In genomic region chr13:109989155-109989554, GRCh38 we compare ENCODE assay signal across 22 cellular contexts.
DNase-seq lines count a peak whose midpoint lies in the region; ATAC-seq and TF ChIP-seq lines count a peak whose summit lies in the region.
"Had no signal": no experiment of that assay in that cellular context is flagged by ENCODE, and none has a peak within 500 bp of the region (broad histone marks: within the 10 kb centered on the region; RNA-seq: fewer than 3 reads in every experiment).

No MANE protein-coding gene starts in this region.

- CTCF ChIA-PET in PC-3 (lab: Charles Lee) (no interaction called here), WTC11 (lab: Charles Lee) (no interaction called here)

- no TSS peak for BruUV-seq in PC-3 (replicated peaks; lab: Mats Ljungman, UMichigan)

- peaks cover 6% of the 10 kb centered on the region for H3K9me3 Mint-ChIP-seq in WTC11
- H3K9me3 Mint-ChIP-seq: activated CD4-positive, alpha-beta memory T cell treated with anti-CD3 and anti-CD28 coated beads for 36 hours; T-helper 1 cell treated with Interleukin-12 subunit alpha and Interleukin-12 subunit beta and Interleukin-4 antibody, amounts not matched to agents 30 μg/mL and 1 μg/mL, for 36 hours had no signal

- no peaks in the 10 kb centered on the region for H3K4me1 Mint-ChIP-seq in WTC11
- H3K4me1 Mint-ChIP-seq: B cell; central memory CD8-positive, alpha-beta T cell had no signal

- H3K79me2 ChIP-seq in PC-3 (ENCODE audit: low read length) (no peaks in the 10 kb centered on the region), osteoblast (ENCODE audit: insufficient read depth, low read length) (no peaks in the 10 kb centered on the region), mesendoderm (ENCODE audit: control insufficient read depth, insufficient read depth, low read length) (no peaks in the 10 kb centered on the region)

- H4K5ac ChIP-seq in mesendoderm (ENCODE audit: low read length), result no peak overlapping the region

- no peak overlapping the region for H3K4me2 ChIP-seq in PC-3 (ENCODE audit: low read length)
- peak overlapping the region; percentile 76 for H3K4me2 ChIP-seq in osteoblast (ENCODE audit: insufficient read depth, low read length)
- no peak overlapping the region for H3K4me2 ChIP-seq in mesendoderm (ENCODE audit: low read length)

- no peak overlapping the region for H3K23ac ChIP-seq in mesendoderm (ENCODE audit: low read length)

- H4K20me1 ChIP-seq in PC-3 (ENCODE audit: low read length) (no peaks in the 10 kb centered on the region), osteoblast (ENCODE audit: insufficient read depth, low read length) (no peaks in the 10 kb centered on the region)

- H3K36me3 Mint-ChIP-seq in WTC11, result no peaks in the 10 kb centered on the region
- H3K36me3 Mint-ChIP-seq: activated CD4-positive, alpha-beta memory T cell treated with anti-CD3 and anti-CD28 coated beads for 36 hours had no signal

- no peak overlapping the region for H4K8ac ChIP-seq in mesendoderm (ENCODE audit: low read depth, low read length)

- H3K4ac ChIP-seq in mesendoderm (ENCODE audit: low read depth, low read length), result no peak overlapping the region

- ATAC-seq in PC-3 (no peak; the same call in 1 of the 2 replicates), WTC11 (no peak), HG02623 (IDR thresholded peaks at IDR 0.05; ENCODE audit: unreplicated experiment) (no peak)
- ATAC-seq: mucosa of descending colon had no signal

- H3K9me2 ChIP-seq in PC-3 (replicated peaks; ENCODE audit: low read length), result no peaks in the 10 kb centered on the region

- H3K36me3 ChIP-seq in PC-3 (ENCODE audit: low read depth, low read length) (no peaks in the 10 kb centered on the region), osteoblast (ENCODE audit: insufficient read depth, low read length) (no peaks in the 10 kb centered on the region), mesendoderm (ENCODE audit: control insufficient read depth, insufficient read depth, low read length) (no peaks in the 10 kb centered on the region)
- H3K36me3 ChIP-seq: adrenal gland, left ventricle myocardium inferior, prostate gland, stomach had no signal

- H2AK5ac ChIP-seq in mesendoderm (ENCODE audit: low read length), result no peak overlapping the region

- H3K27me3 Mint-ChIP-seq in WTC11 (ENCODE audit: low read depth), result no peaks in the 10 kb centered on the region
- H3K27me3 Mint-ChIP-seq: B cell; central memory CD8-positive, alpha-beta T cell had no signal

- H2BK15ac ChIP-seq in mesendoderm (replicated peaks; ENCODE audit: low read depth), result no peak overlapping the region

- H3K9me3 ChIP-seq in PC-3 (ENCODE audit: low read length) (no peaks in the 10 kb centered on the region), osteoblast (ENCODE audit: low read depth, low read length) (no peaks in the 10 kb centered on the region)
- H3K9me3 ChIP-seq: adrenal gland, left ventricle myocardium inferior, mucosa of descending colon, prostate gland, stomach had no signal

- H3F3A ChIP-seq in PC-3 (ENCODE audit: low read length, unreplicated experiment), result no peaks in the 10 kb centered on the region

- H3K4me3 ChIP-seq in PC-3 (ENCODE audit: low read length) (no peak overlapping the region), choroid plexus epithelial cell (ENCODE audit: low read depth, low read length) (no peak overlapping the region), osteoblast (ENCODE audit: insufficient read depth, low read length) (peak overlapping the region; percentile 46), mesendoderm (ENCODE audit: low read length) (no peak overlapping the region)
- H3K4me3 ChIP-seq: adrenal gland, left ventricle myocardium inferior, mucosa of descending colon, prostate gland, stomach had no signal

- no peak overlapping the region for H2BK120ac ChIP-seq in mesendoderm (ENCODE audit: low read depth, low read length)

- H3K9ac ChIP-seq in PC-3 (ENCODE audit: low read length) (no peak overlapping the region), mesendoderm (ENCODE audit: low read length) (no peak overlapping the region)

- no peak overlapping the region for H3K27ac ChIP-seq in PC-3 (ENCODE audit: low read length)
- H3K27ac ChIP-seq in osteoblast (ENCODE audit: low read depth, low read length), result no peak overlapping the region
- H3K27ac ChIP-seq in mesendoderm (ENCODE audit: low read depth, low read length), result no peak overlapping the region
- H3K27ac ChIP-seq: adrenal gland, left ventricle myocardium inferior, prostate gland, stomach, VCaP had no signal

- TF ChIP-seq CTCF in PC-3 (conservative IDR thresholded peaks at IDR 0.05; ENCODE audit: low read depth, low read length) (no peak), choroid plexus epithelial cell (conservative IDR thresholded peaks at IDR 0.05; ENCODE audit: low read depth, low read length) (no peak), osteoblast (IDR thresholded peaks at IDR 0.05; ENCODE audit: extremely low read depth, low read depth, low read length) (no peak), WTC11 (IDR thresholded peaks at IDR 0.05) (no peak)

- WGBS in mesendoderm (ENCODE audit: extremely low coverage, insufficient coverage, low lambda C conversion rate), result no CpG with 5 or more reads among the region's 4 CpGs

- no peak overlapping the region for H3K4me3 Mint-ChIP-seq in WTC11
- H3K4me3 Mint-ChIP-seq: activated CD4-positive, alpha-beta memory T cell treated with anti-CD3 and anti-CD28 coated beads for 36 hours; B cell; central memory CD8-positive, alpha-beta T cell; T-helper 1 cell treated with Interleukin-12 subunit alpha and Interleukin-12 subunit beta and Interleukin-4 antibody, amounts not matched to agents 30 μg/mL and 1 μg/mL, for 36 hours had no signal

- DNase-seq in EL (peak; percentile 79), PC-3 (peak; percentile 20), choroid plexus epithelial cell (ENCODE audit: low read depth) (peak; percentile 47), osteoblast (ENCODE audit: insufficient read length, low spot score, missing footprints) (peak; percentile 74), WTC11 (ENCODE audit: low spot score) (no peak), DMS53 treated with DMSO at 0.1 percent for 48 hours (lab: John Stamatoyannopoulos, UW; ENCODE audit: unreplicated experiment) (no peak), mesendoderm (no peak)
- DNase-seq: activated CD4-positive, alpha-beta memory T cell treated with anti-CD3 and anti-CD28 coated beads for 36 hours; activated gamma-delta T cell; adrenal gland; erythroblast; left ventricle myocardium inferior; mucosa of descending colon; NCI-H1694; stomach; trophoblast cell had no signal

- H3K27ac Mint-ChIP-seq in WTC11, result no peak overlapping the region
- H3K27ac Mint-ChIP-seq: activated CD4-positive, alpha-beta memory T cell treated with anti-CD3 and anti-CD28 coated beads for 36 hours; B cell; T-helper 1 cell treated with Interleukin-12 subunit alpha and Interleukin-12 subunit beta and Interleukin-4 antibody, amounts not matched to agents 30 μg/mL and 1 μg/mL, for 36 hours had no signal

- H3K27me3 ChIP-seq in PC-3 (ENCODE audit: low read length), result no peaks in the 10 kb centered on the region
- no peaks in the 10 kb centered on the region for H3K27me3 ChIP-seq in osteoblast (ENCODE audit: insufficient read depth, low read length)
- H3K27me3 ChIP-seq in mesendoderm (ENCODE audit: insufficient read depth, low read length, poor library complexity), result no peaks in the 10 kb centered on the region
- H3K27me3 ChIP-seq: adrenal gland, stomach had no signal

- no peak overlapping the region for H2BK5ac ChIP-seq in mesendoderm (ENCODE audit: low read length)

- H2AFZ ChIP-seq in PC-3 (ENCODE audit: low read length) (no peak overlapping the region), osteoblast (ENCODE audit: low read length) (no peak overlapping the region)

- no peak overlapping the region for H3K18ac ChIP-seq in mesendoderm (ENCODE audit: low read length)

- no peaks in the 10 kb centered on the region for H3K79me1 ChIP-seq in mesendoderm (ENCODE audit: low read length)

- H3K56ac ChIP-seq in mesendoderm (ENCODE audit: low read length), result no peak overlapping the region

- intact Hi-C loops in PC-3 (cut with micrococcal nuclease), result no loop called here

- POLR2A ChIA-PET in PC-3 (lab: Charles Lee; ENCODE audit: unreplicated experiment), result no interaction called here
- POLR2A ChIA-PET in WTC11 (lab: Charles Lee), result no interaction called here

- H3K4me1 ChIP-seq in PC-3 (ENCODE audit: insufficient read depth, low read length) (no peaks in the 10 kb centered on the region), osteoblast (ENCODE audit: insufficient read depth, low read length) (peaks cover 11% of the 10 kb centered on the region), mesendoderm (ENCODE audit: control insufficient read depth, low read depth, low read length) (no peaks in the 10 kb centered on the region)
- H3K4me1 ChIP-seq: adrenal gland, left ventricle myocardium inferior, prostate gland, stomach had no signal

TF ChIP-seq in WTC11, 78 proteins besides CTCF, POLR2A, EP300 and RAD21 (continues in another document):
- no peak for TF ChIP-seq PRDM15 (CRISPR knock-in tag; IDR thresholded peaks at IDR 0.05)

Comparison
In these comparisons a context has a peak if more than half of its experiments do, and no peak if none do; other contexts are left out.
1. DNase-seq: peak in EL (single experiment), PC-3 (single experiment), choroid plexus epithelial cell (single experiment) and osteoblast (single experiment); none in WTC11 (single experiment), DMS53 treated with DMSO at 0.1 percent for 48 hours (single experiment) and mesendoderm (single experiment).